9 cellular contexts compared by ENCODE assay signal in the genomic region with DNA sequence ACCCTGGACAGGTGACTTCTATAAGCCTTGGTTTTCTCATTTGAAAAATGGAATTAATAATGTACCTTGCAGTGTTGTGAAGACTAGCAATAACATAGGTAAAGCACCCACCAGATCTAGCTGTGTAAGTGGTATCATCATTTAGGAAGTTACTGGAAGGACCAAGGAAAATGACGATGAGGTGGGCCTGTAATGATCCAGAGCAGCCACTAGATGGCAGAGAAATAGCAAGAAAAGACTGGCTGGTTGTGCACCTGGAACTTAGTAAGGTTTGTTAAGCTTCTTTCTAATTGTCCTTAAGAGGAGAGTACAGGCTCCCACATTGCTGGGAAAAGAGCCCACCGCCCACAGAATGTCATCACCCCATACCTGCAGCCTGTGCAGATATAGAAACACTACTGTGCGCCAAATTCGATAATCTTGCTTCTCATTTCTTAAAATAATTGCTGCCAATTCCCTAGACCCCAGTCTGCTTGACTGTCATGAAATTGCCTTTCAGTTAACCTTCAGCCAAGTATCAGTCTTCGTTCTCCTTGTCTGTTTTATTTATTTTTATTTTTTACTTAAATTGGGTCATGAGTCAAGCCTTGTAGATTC. TPM values are rescaled to one million over a fixed set of nuclear protein-coding genes. Genes with fewer than 3 reads are reported as not detected.
A peak's percentile ranks its signal among the peaks of the same experiment; 100 is the strongest.
DNase-seq lines count a peak whose midpoint lies in the region; ATAC-seq, FAIRE-seq and TF ChIP-seq lines count a peak whose summit lies in the region.
"Had no signal": no experiment of that assay in that cellular context is flagged by ENCODE, and none has a peak within 500 bp of the region (broad histone marks: within the 10 kb centered on the region; RNA-seq: fewer than 3 reads in every experiment).

No MANE protein-coding gene starts in this region.

- H3K9me3 ChIP-seq in K562 (replicated peaks; ENCODE audit: control insufficient read depth, insufficient read depth, low read depth, low read length) (no peaks in the 10 kb centered on the region; the same call in 1 of the 2 replicates), thyroid gland (no peaks in the 10 kb centered on the region)
- H3K9me3 ChIP-seq: BLaER1 treated with 17β-estradiol and CSF1 and Interleukin-3, amounts not matched to agents 10 nM and 100 nM had no signal

- intact Hi-C loops in K562 (cut with micrococcal nuclease) (loop anchor here (1.0 kb wide), 1 partner anchor 311 kb away; no protein-coding TSS in a partner anchor), thyroid gland (cut with DNase I) (loop anchor here (10.0 kb wide), 2 partner anchors 309 to 539 kb away; a partner anchor contains a TSS)

- H3K4me2 ChIP-seq in K562 (ENCODE audit: insufficient read depth, low read length) = no peak overlapping the region
- H3K4me2 ChIP-seq: BLaER1 treated with 17β-estradiol and CSF1 and Interleukin-3, amounts not matched to agents 10 nM and 100 nM had no signal

- no TSS peak for BruUV-seq in K562 (replicated peaks; lab: Mats Ljungman, UMichigan)

- TF ChIP-seq POLR2A in K562 (conservative IDR thresholded peaks at IDR 0.05) (no peak), thyroid gland (IDR thresholded peaks at IDR 0.05) (no peak)

- peaks cover 15% of the 10 kb centered on the region; the same call in 2 of the 3 replicates for H3K79me2 ChIP-seq in K562 (ENCODE audit: control insufficient read depth, insufficient read depth, low read length)

- WGBS in K562 (ENCODE audit: insufficient coverage, low coverage, missing lambda C conversion rate) = 43% methylated on average over 5 of the region's 5 CpGs
- 57 to 59% methylated on average over 5 of the region's 5 CpGs for WGBS in thyroid gland, 2 donors

- H3K4me3 ChIP-seq in Jurkat, Clone E6-1 (ENCODE audit: low read length) = no peak overlapping the region
- H3K4me3 ChIP-seq in K562 = no peak overlapping the region
- H3K4me3 ChIP-seq in kidney epithelial cell (ENCODE audit: low read depth, low read length) = no peak overlapping the region
- no peak overlapping the region for H3K4me3 ChIP-seq in thyroid gland (replicated peaks in 1 of 3)
- H3K4me3 ChIP-seq: BLaER1 treated with 17β-estradiol and CSF1 and Interleukin-3, amounts not matched to agents 10 nM and 100 nM had no signal

- no peak overlapping the region for H3K9ac ChIP-seq in K562 (ENCODE audit: insufficient read depth in 1 of 2, low read depth in 2 of 2, low read length in 2 of 2)

- in situ Hi-C loops in K562 (cut with MboI) = no loop called here

- peak; percentile 60 to 82 for TF ChIP-seq RAD21 in K562 (CRISPR knock-in tag; conservative IDR thresholded peaks at IDR 0.05 in 1 of 2, IDR thresholded peaks at IDR 0.05 in 1 of 2)

- CTCF ChIA-PET in K562 (lab: Yijun Ruan, JAX; ENCODE audit: low intra/inter-chr PET ratio) = interaction anchor here (1.0 to 4.1 kb wide), 5 partner anchors 26 to 311 kb away, joined by 3 to 24 read pairs (median 6); no protein-coding TSS in a partner anchor

- no peaks in the 10 kb centered on the region; a peak in 2 of 5 replicates for H3K4me1 ChIP-seq in K562 (replicated peaks in 1 of 2; ENCODE audit: control insufficient read depth in 2 of 2, insufficient read depth in 2 of 2, low read length in 2 of 2)
- H3K4me1 ChIP-seq in thyroid gland = peaks cover 0 to 2% of the 10 kb centered on the region in 2 donors

- ATAC-seq in K562 (peak; percentile 79), HG02678 (IDR thresholded peaks at IDR 0.05; ENCODE audit: unreplicated experiment) (no peak)

- POLR2A ChIA-PET in K562 (lab: Yijun Ruan, JAX) = interaction anchor here (0.6 to 0.9 kb wide), 4 partner anchors 12 to 215 kb away, joined by 3 to 4 read pairs (median 3); no protein-coding TSS in a partner anchor

- TF ChIP-seq EP300 in K562 (IDR thresholded peaks at IDR 0.05; ENCODE audit: low read length) = no peak

- H4K20me1 ChIP-seq in K562 (replicated peaks; ENCODE audit: control insufficient read depth, insufficient read depth, low read length) = 0 out of 2 replicates have a peak, but pooled peaks cover 3% of the 10 kb centered on the region

- H3K27ac ChIP-seq in K562 (ENCODE audit: extremely low read depth, low read depth, low read length) (no peak overlapping the region), thyroid gland (no peak overlapping the region)
- H3K27ac ChIP-seq: BLaER1 treated with 17β-estradiol and CSF1 and Interleukin-3, amounts not matched to agents 10 nM and 100 nM had no signal

- H2AFZ ChIP-seq in K562 (ENCODE audit: low read depth, low read length) = no peak overlapping the region

- H3K36me3 ChIP-seq in K562 (ENCODE audit: control insufficient read depth, insufficient read depth, low read length) (peaks cover 72% of the 10 kb centered on the region), kidney epithelial cell (ENCODE audit: control insufficient read depth, insufficient read depth, low read length) (no peaks in the 10 kb centered on the region), thyroid gland (no peaks in the 10 kb centered on the region)

- TF ChIP-seq CTCF in K562 (IDR thresholded peaks at IDR 0.05 in 2 of 3, conservative IDR thresholded peaks at IDR 0.05 in 1 of 3; ENCODE audit: insufficient read depth in 2 of 3, low read depth in 1 of 3, low read length in 3 of 3) (peak; percentile 74 to 89 (median 88)), kidney epithelial cell (IDR thresholded peaks at IDR 0.05; ENCODE audit: insufficient read depth, low read length, poor library complexity, severe bottlenecking) (peak; percentile 81), thyroid gland (IDR thresholded peaks at IDR 0.05) (peak; percentile 73 to 85 (median 80))

- no peaks in the 10 kb centered on the region for H3K9me1 ChIP-seq in K562 (ENCODE audit: control insufficient read depth, insufficient read depth, low read length)

- H3K27me3 ChIP-seq in K562 (ENCODE audit: control insufficient read depth in 2 of 2, insufficient read depth in 2 of 2, low read length in 2 of 2) (no peaks in the 10 kb centered on the region), kidney epithelial cell (ENCODE audit: control insufficient read depth, insufficient read depth, low read length) (no peaks in the 10 kb centered on the region), thyroid gland (no peaks in the 10 kb centered on the region)
- H3K27me3 ChIP-seq: BLaER1 treated with 17β-estradiol and CSF1 and Interleukin-3, amounts not matched to agents 10 nM and 100 nM had no signal

- peak; percentile 8 for DNase-seq in NK-92 treated with Interleukin-12 subunit alpha and Interleukin-12 subunit beta, amount 100 ng/mL, for 24 hours (lab: John Stamatoyannopoulos, UW)
- DNase-seq in NK-92 (lab: John Stamatoyannopoulos, UW; ENCODE audit: unreplicated experiment) = no peak
- DNase-seq in Jurkat, Clone E6-1 (ENCODE audit: low read depth, low spot score) = peak; percentile 75
- DNase-seq in OCI-M1 (lab: John Stamatoyannopoulos, UW) = peak; percentile 67
- DNase-seq in K562 (ENCODE audit: extremely low read depth in 1 of 4, low spot score in 3 of 4) = peak; percentile 67 to 76 (median 74)
- DNase-seq in kidney epithelial cell (ENCODE audit: low read depth) = no peak
- peak; percentile 29 to 45 for DNase-seq in thyroid gland

- peak; percentile 89 for FAIRE-seq in K562 (lab: Jason Lieb, UNC)

TF ChIP-seq in K562, 482 proteins besides CTCF, POLR2A, EP300 and RAD21 (continues in another document):
- no peak for TF ChIP-seq HMG20B (CRISPR knock-in tag; IDR thresholded peaks at IDR 0.05)
- no peak for TF ChIP-seq SNIP1 (IDR thresholded peaks at IDR 0.05; ENCODE audit: low read depth)

RNA-seq across cellular contexts. Expression of a gene that starts 37.2 kb away (rescaled TPM):
- not detected for polyA plus RNA-seq in Jurkat, Clone E6-1 (2012; ENCODE audit: insufficient read depth, insufficient read length)
- not detected in 2 replicates for total RNA-seq in K562 (2011; cell fraction: chromatin; rRNA removed; ENCODE audit: low replicate concordance)
- total RNA-seq in K562 (2011; cell fraction: nucleolus; rRNA removed) = not detected in 2 replicates
- total RNA-seq in K562 (2011; cell fraction: nucleoplasm; rRNA removed) = not detected in 2 replicates
- not detected in 2 replicates for total RNA-seq in K562 (2014; rRNA removed)
- not detected in 2 replicates for total RNA-seq in K562 (2014; rRNA removed; fragmentation: Illumina TruSeq; extraction: Trizol)
- total RNA-seq in K562 (2015; rRNA removed; fragmentation: Illumina TruSeq; extraction: Trizol) = not detected in 2 replicates
- total RNA-seq in K562 (2021) = 0.04 TPM in 1 of 2 replicates, not detected in the other
- not detected in 2 replicates for polyA plus RNA-seq in K562 (2011; rRNA removed)
- polyA plus RNA-seq in K562 (2011; cell fraction: cytosol; rRNA removed) = 0.01 and 0.03 TPM in 2 replicates
- polyA plus RNA-seq in K562 (2011; cell fraction: nucleus; rRNA removed) = not detected in 2 replicates
- polyA plus RNA-seq in K562 (2012) = 0.05 and 0.07 TPM in 2 replicates
- not detected in 2 replicates for polyA plus RNA-seq in K562 (2014; fragmentation: Illumina TruSeq; extraction: Trizol)
- polyA plus RNA-seq in K562 (2014; fragmentation: Nextera tagmentation; extraction: Ambion mirVana) = under 1 TPM in 1 of 2 experiments, not detected in 1; 0.01 TPM
- not detected in 2 replicates for polyA plus RNA-seq in K562 (2014; rRNA removed)
- not detected in 2 replicates for polyA minus RNA-seq in K562 (2011; rRNA and poly(A)+ RNA removed)
- polyA minus RNA-seq in K562 (2011; cell fraction: cytosol; rRNA and poly(A)+ RNA removed) = not detected in 2 replicates
- not detected in 2 replicates for polyA minus RNA-seq in K562 (2011; cell fraction: nucleus; rRNA and poly(A)+ RNA removed)
- 0.14 and 0.58 TPM in 2 replicates for total RNA-seq in kidney epithelial cell
- 1 to 10 TPM in 1 of 4 donors, under 1 TPM in 3; 0.29 to 3.0 (median 0.43) TPM for total RNA-seq in thyroid gland

RNA-seq across cellular contexts. Expression of a gene that starts 53.2 kb away (rescaled TPM):
- 173 TPM for polyA plus RNA-seq in Jurkat, Clone E6-1 (2012; ENCODE audit: insufficient read depth, insufficient read length)
- total RNA-seq in K562 (2011; cell fraction: chromatin; rRNA removed; ENCODE audit: low replicate concordance) = 27.3 and 52.8 TPM in 2 replicates
- total RNA-seq in K562 (2011; cell fraction: nucleolus; rRNA removed) = 16.5 and 16.7 TPM in 2 replicates
- 28.4 and 33.8 TPM in 2 replicates for total RNA-seq in K562 (2011; cell fraction: nucleoplasm; rRNA removed)
- total RNA-seq in K562 (2014; rRNA removed) = 186 and 222 TPM in 2 replicates
- total RNA-seq in K562 (2014; rRNA removed; fragmentation: Illumina TruSeq; extraction: Trizol) = 370 and 448 TPM in 2 replicates
- total RNA-seq in K562 (2015; rRNA removed; fragmentation: Illumina TruSeq; extraction: Trizol) = 313 and 336 TPM in 2 replicates
- total RNA-seq in K562 (2021) = 242 and 247 TPM in 2 replicates
- polyA plus RNA-seq in K562 (2011; rRNA removed) = 331 and 398 TPM in 2 replicates
- polyA plus RNA-seq in K562 (2011; cell fraction: cytosol; rRNA removed) = 104 and 188 TPM in 2 replicates
- 43.4 and 84.2 TPM in 2 replicates for polyA plus RNA-seq in K562 (2011; cell fraction: nucleus; rRNA removed)
- 204 and 451 TPM in 2 replicates for polyA plus RNA-seq in K562 (2012)
- polyA plus RNA-seq in K562 (2014; fragmentation: Illumina TruSeq; extraction: Trizol) = 345 and 351 TPM in 2 replicates
- 100 to 1,000 TPM; 230 to 325 TPM for polyA plus RNA-seq in K562 (2014; fragmentation: Nextera tagmentation; extraction: Ambion mirVana)
- polyA plus RNA-seq in K562 (2014; rRNA removed) = 192 and 212 TPM in 2 replicates
- 345 and 401 TPM in 2 replicates for polyA minus RNA-seq in K562 (2011; rRNA and poly(A)+ RNA removed)
- polyA minus RNA-seq in K562 (2011; cell fraction: cytosol; rRNA and poly(A)+ RNA removed) = 105 and 170 TPM in 2 replicates
- 11.2 and 35.4 TPM in 2 replicates for polyA minus RNA-seq in K562 (2011; cell fraction: nucleus; rRNA and poly(A)+ RNA removed)
- 292 and 327 TPM in 2 replicates for total RNA-seq in kidney epithelial cell
- total RNA-seq in thyroid gland = 100 to 1,000 TPM; 228 to 244 (median 240) TPM

Comparison
In these comparisons a context has a peak if more than half of its experiments do, and no peak if none do; other contexts are left out.
1. DNase-seq: peak in NK-92 treated with Interleukin-12 subunit alpha and Interleukin-12 subunit beta, amount 100 ng/mL, for 24 hours (single experiment), Jurkat, Clone E6-1 (single experiment), OCI-M1 (single experiment), K562 (4 of 4) and thyroid gland (2 of 2); none in NK-92 (single experiment) and kidney epithelial cell (single experiment).
2. Peak in every context shown above with its lines, with median percentiles within 50 percentile points of each other: CTCF ChIP-seq.